ENCODE assay signal across 16 cellular contexts in the genomic region with DNA sequence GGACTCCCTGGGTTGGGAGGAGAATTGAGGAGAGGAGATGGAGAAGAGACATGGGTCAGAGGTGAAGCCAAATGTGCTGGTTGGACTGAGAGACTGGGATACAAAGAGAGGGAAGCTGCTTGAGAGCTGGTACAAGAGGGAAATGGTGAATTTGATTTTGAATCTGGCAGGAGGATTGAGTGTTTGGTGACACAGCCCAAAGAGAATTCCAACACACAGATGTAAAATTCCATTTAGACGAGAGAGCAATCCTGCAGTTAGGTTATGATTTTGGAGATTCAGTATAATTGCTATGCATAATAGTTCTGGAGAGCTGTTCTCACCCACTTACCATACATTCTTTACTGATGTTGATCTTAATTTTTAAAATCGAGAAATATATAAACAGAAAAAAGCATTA. TPM values are rescaled to one million over a fixed set of nuclear protein-coding genes. Genes with fewer than 3 reads are reported as not detected.
"Had no signal": no experiment of that assay in that cellular context is flagged by ENCODE, and none has a peak within 500 bp of the region (broad histone marks: within the 10 kb centered on the region; RNA-seq: fewer than 3 reads in every experiment).

No MANE protein-coding gene starts in this region.

- H3K27ac ChIP-seq: left lung had no signal

- H3K9me3 Mint-ChIP-seq: activated B cell treated with CpG ODN at 0.5 μM for 24 hours; activated CD8-positive, alpha-beta T cell treated with anti-CD3 and anti-CD28 coated beads for 36 hours; activated T-cell treated with anti-CD3 and anti-CD28 coated beads, Interleukin-2, amount 50 U/mL, for 4 hours; central memory CD8-positive, alpha-beta T cell; natural killer cell treated with Interleukin-12 subunit alpha and Interleukin-12 subunit beta and Interleukin-15 and Interleukin-18, amount 100 ng/mL, for 72 hours; stimulated activated memory B cell treated with anti-CD40 and anti-IgM and Interleukin-4, amounts not matched to agents 10 μg/mL and 1 μg/mL and 100 μg/mL, for 72 hours; T-helper 2 cell treated with Interferon-gamma antibody and Interleukin-4, amounts not matched to agents 5 μg/mL and 100 μg/mL, for 36 hours had no signal

- H3K9me3 ChIP-seq: left lung had no signal

- H3K4me1 ChIP-seq: left lung had no signal

- H3K27me3 Mint-ChIP-seq: activated CD8-positive, alpha-beta T cell treated with anti-CD3 and anti-CD28 coated beads for 36 hours had no signal

- DNase-seq: activated B cell treated with CpG ODN at 0.5 μM for 24 hours; activated CD4-positive, alpha-beta T cell treated with anti-CD3 and anti-CD28 coated beads for 48 hours; activated CD8-positive, alpha-beta T cell treated with anti-CD3 and anti-CD28 coated beads for 36 hours; activated effector memory CD4-positive, alpha-beta T cell treated with Interleukin-2 at 50 U/mL for 16 hours; activated naive CD4-positive, alpha-beta T cell treated with anti-CD3 and anti-CD28 coated beads, Interleukin-2, amount 50 U/mL, for 16 hours; activated T-cell treated with anti-CD3 and anti-CD28 coated beads, Interleukin-2, amount 50 U/mL, for 4 hours; cortex of kidney; effector CD4-positive, alpha-beta T cell; islet precursor cell; left lung; posterior cingulate gyrus; retina had no signal

- H3K27me3 ChIP-seq: left lung had no signal

- ATAC-seq: activated CD8-positive, alpha-beta T cell treated with anti-CD3 and anti-CD28 coated beads for 36 hours; activated T-cell treated with anti-CD3 and anti-CD28 coated beads, Interleukin-2, amount 50 U/mL, for 4 hours; left lung; natural killer cell treated with Interleukin-12 subunit alpha and Interleukin-12 subunit beta and Interleukin-15 and Interleukin-18, amount 100 ng/mL, for 72 hours; stimulated activated memory B cell treated with anti-CD40 and anti-IgM and Interleukin-4, amounts not matched to agents 10 μg/mL and 1 μg/mL and 100 μg/mL, for 72 hours had no signal

- H3K36me3 Mint-ChIP-seq: natural killer cell treated with Interleukin-12 subunit alpha and Interleukin-12 subunit beta and Interleukin-15 and Interleukin-18, amount 100 ng/mL, for 72 hours; stimulated activated memory B cell treated with anti-CD40 and anti-IgM and Interleukin-4, amounts not matched to agents 10 μg/mL and 1 μg/mL and 100 μg/mL, for 72 hours had no signal

- H3K4me1 Mint-ChIP-seq: activated B cell treated with CpG ODN at 0.5 μM for 24 hours; central memory CD8-positive, alpha-beta T cell; stimulated activated memory B cell treated with anti-CD40 and anti-IgM and Interleukin-4, amounts not matched to agents 10 μg/mL and 1 μg/mL and 100 μg/mL, for 72 hours had no signal

- H3K4me3 Mint-ChIP-seq: activated B cell treated with CpG ODN at 0.5 μM for 24 hours; activated CD8-positive, alpha-beta T cell treated with anti-CD3 and anti-CD28 coated beads for 36 hours; activated T-cell treated with anti-CD3 and anti-CD28 coated beads, Interleukin-2, amount 50 U/mL, for 4 hours; central memory CD8-positive, alpha-beta T cell; natural killer cell treated with Interleukin-12 subunit alpha and Interleukin-12 subunit beta and Interleukin-15 and Interleukin-18, amount 100 ng/mL, for 72 hours; stimulated activated memory B cell treated with anti-CD40 and anti-IgM and Interleukin-4, amounts not matched to agents 10 μg/mL and 1 μg/mL and 100 μg/mL, for 72 hours; T-helper 2 cell treated with Interferon-gamma antibody and Interleukin-4, amounts not matched to agents 5 μg/mL and 100 μg/mL, for 36 hours had no signal

- H3K27ac Mint-ChIP-seq: activated B cell treated with CpG ODN at 0.5 μM for 24 hours; activated CD8-positive, alpha-beta T cell treated with anti-CD3 and anti-CD28 coated beads for 36 hours; natural killer cell treated with Interleukin-12 subunit alpha and Interleukin-12 subunit beta and Interleukin-15 and Interleukin-18, amount 100 ng/mL, for 72 hours; stimulated activated memory B cell treated with anti-CD40 and anti-IgM and Interleukin-4, amounts not matched to agents 10 μg/mL and 1 μg/mL and 100 μg/mL, for 72 hours; T-helper 2 cell treated with Interferon-gamma antibody and Interleukin-4, amounts not matched to agents 5 μg/mL and 100 μg/mL, for 36 hours had no signal

- H3K36me3 ChIP-seq: left lung had no signal

- H3K4me3 ChIP-seq: left lung had no signal

RNA-seq across cellular contexts. Expression of a gene that starts 57.7 kb away (rescaled TPM):
- total RNA-seq: activated B cell treated with CpG ODN at 0.5 μM for 24 hours; activated CD8-positive, alpha-beta T cell treated with anti-CD3 and anti-CD28 coated beads for 36 hours; activated T-cell treated with anti-CD3 and anti-CD28 coated beads, Interleukin-2, amount 50 U/mL, for 4 hours; natural killer cell treated with Interleukin-12 subunit alpha and Interleukin-12 subunit beta and Interleukin-15 and Interleukin-18, amount 100 ng/mL, for 72 hours had no signal
